In genomic region chr12:87848248-87848868, GRCh38 we compare ENCODE assay signal across 8 cellular contexts.
A peak's percentile ranks its signal among the peaks of the same experiment; 100 is the strongest.
DNase-seq lines count a peak whose midpoint lies in the region; ATAC-seq and TF ChIP-seq lines count a peak whose summit lies in the region.

No MANE protein-coding gene starts in this region.

- H3K27me3 ChIP-seq in HL-60 (ENCODE audit: insufficient read depth, poor library complexity, severe bottlenecking) = no peaks in the 10 kb centered on the region
- no peaks in the 10 kb centered on the region for H3K27me3 ChIP-seq in lower lobe of right lung (ENCODE audit: low read depth)

- DNase-seq in Caki2 (ENCODE audit: low read depth) = peak; percentile 85
- peak in 1 of 2 experiments; percentile 20 for DNase-seq in HL-60 (ENCODE audit: low read depth in 1 of 2, low spot score in 1 of 2)
- peak; percentile 64 for DNase-seq in NOMO-1 treated with DMSO at 0.1 percent for 48 hours (lab: John Stamatoyannopoulos, UW; ENCODE audit: unreplicated experiment)
- peak; percentile 80 to 86 for DNase-seq in cardiac fibroblast (ENCODE audit: low read depth in 2 of 2)
- DNase-seq in lower lobe of right lung = no peak
- DNase-seq in cerebellar nuclear complex (lab: John Stamatoyannopoulos, UW) = no peak
- DNase-seq in activated CD4-positive, CD25-positive, alpha-beta regulatory T cell treated with anti-CD3 and anti-CD28 coated beads, Interleukin-2, amount 50 U/mL, for 72 hours = no peak

- H3K27ac ChIP-seq in HL-60 (replicated peaks) = no peak overlapping the region
- no peak overlapping the region for H3K27ac ChIP-seq in lower lobe of right lung

- H3K9me3 ChIP-seq in lower lobe of right lung = no peaks in the 10 kb centered on the region

- in situ Hi-C loops in Caki2 (cut with HindIII; ENCODE audit: low pct_unique_long_range_greater_than_20kb, low sequenced_read_pairs) = no loop called here

- H3K4me3 ChIP-seq in HL-60 (replicated peaks; ENCODE audit: insufficient read depth, low read length) (no peak overlapping the region), cardiac fibroblast (replicated peaks in 1 of 2; ENCODE audit: low read depth in 2 of 2, low read length in 2 of 2) (no peak overlapping the region), lower lobe of right lung (no peak overlapping the region)

- H3K4me1 ChIP-seq in lower lobe of right lung = no peaks in the 10 kb centered on the region

- no peaks in the 10 kb centered on the region for H3K36me3 ChIP-seq in lower lobe of right lung

- TF ChIP-seq CTCF in HL-60 (IDR thresholded peaks at IDR 0.05; ENCODE audit: insufficient read depth, low read length) = peak; percentile 42
- TF ChIP-seq CTCF in cardiac fibroblast (IDR thresholded peaks at IDR 0.05; ENCODE audit: low read depth, low read length) = peak; percentile 65
- peak; percentile 80 for TF ChIP-seq CTCF in lower lobe of right lung (IDR thresholded peaks at IDR 0.05)

- intact Hi-C loops in lower lobe of right lung (cut with DNase I) = no loop called here

- ATAC-seq in GM19452 (IDR thresholded peaks at IDR 0.05; ENCODE audit: unreplicated experiment) (peak; percentile 77), lower lobe of right lung (peak; percentile 42 to 43)

Comparison
In these comparisons a context has a peak if more than half of its experiments do, and no peak if none do; other contexts are left out.
1. DNase-seq: peak in Caki2 (single experiment), NOMO-1 treated with DMSO at 0.1 percent for 48 hours (single experiment) and cardiac fibroblast (2 of 2); none in lower lobe of right lung (single experiment), cerebellar nuclear complex (0 of 2) and activated CD4-positive, CD25-positive, alpha-beta regulatory T cell treated with anti-CD3 and anti-CD28 coated beads, Interleukin-2, amount 50 U/mL, for 72 hours (single experiment).
2. Peak in every context shown above with its lines, with median percentiles within 50 percentile points of each other: CTCF ChIP-seq.